16 cellular contexts compared by ENCODE assay signal in genomic region chr17:80857721-80858171, GRCh38.
DNase-seq lines count a peak whose midpoint lies in the region; ATAC-seq, FAIRE-seq and TF ChIP-seq lines count a peak whose summit lies in the region.
"Had no signal": no experiment of that assay in that cellular context is flagged by ENCODE, and none has a peak within 500 bp of the region (broad histone marks: within the 10 kb centered on the region; RNA-seq: fewer than 3 reads in every experiment).

No MANE protein-coding gene starts in this region.

- H3K4me3 Mint-ChIP-seq in activated T-cell treated with anti-CD3 and anti-CD28 coated beads, Interleukin-2, amount 50 U/mL, for 72 hours, result peak overlapping the region; percentile 3 to 36
- H3K4me3 Mint-ChIP-seq in activated CD8-positive, alpha-beta T cell treated with anti-CD3 and anti-CD28 coated beads for 36 hours, result no peak overlapping the region
- H3K4me3 Mint-ChIP-seq: type B pancreatic cell had no signal

- intact Hi-C loops in activated CD8-positive, alpha-beta T cell treated with anti-CD3 and anti-CD28 coated beads for 36 hours (cut with micrococcal nuclease), result loop anchor here (5.0 kb wide), 2 partner anchors 35 to 95 kb away; no protein-coding TSS in a partner anchor
- intact Hi-C loops in endothelial cell of umbilical vein (cut with micrococcal nuclease), result loop anchor here (10.0 kb wide), 1 partner anchor 183 kb away; no protein-coding TSS in a partner anchor

- H2AFZ ChIP-seq in endothelial cell of umbilical vein (ENCODE audit: low read depth, low read length), result no peak overlapping the region

- no peak for DNase-seq in activated T-cell treated with anti-CD3 and anti-CD28 coated beads, Interleukin-2, amount 50 U/mL, for 72 hours
- no peak for DNase-seq in activated T-cell treated with anti-CD3 and anti-CD28 coated beads for 4 hours
- DNase-seq in activated CD8-positive, alpha-beta T cell treated with anti-CD3 and anti-CD28 coated beads for 36 hours, result no peak
- no peak for DNase-seq in endothelial cell of umbilical vein (ENCODE audit: low read depth, low spot score)
- no peak for DNase-seq in HEK293T (ENCODE audit: extremely low spot score)
- DNase-seq in KG1 (lab: John Stamatoyannopoulos, UW), result no peak
- DNase-seq: COR-L47; Kasumi-1; naive thymus-derived CD4-positive, alpha-beta T cell; NCI-H446 treated with DMSO at 0.1 percent for 48 hours had no signal

- CTCF ChIA-PET in activated CD8-positive, alpha-beta T cell treated with anti-CD3 and anti-CD28 coated beads for 36 hours (lab: Charles Lee), result interaction anchor here (1.1 to 1.6 kb wide), 3 partner anchors 8 to 24 kb away, joined by 3 to 5 read pairs (median 3); no protein-coding TSS in a partner anchor
- CTCF ChIA-PET in endothelial cell of umbilical vein (lab: Charles Lee) (interaction anchor here (0.8 to 1.6 kb wide), 2 partner anchors 31 to 42 kb away, joined by 3 to 5 read pairs; no protein-coding TSS in a partner anchor), HEK293T (lab: Yijun Ruan, JAX) (interaction anchor here (0.5 kb wide), 1 partner anchor 46 kb away, joined by 4 read pairs; no protein-coding TSS in a partner anchor)

- H3K4me2 ChIP-seq in endothelial cell of umbilical vein (ENCODE audit: insufficient read depth, low read length), result no peak overlapping the region

- H3K27me3 Mint-ChIP-seq in activated T-cell treated with anti-CD3 and anti-CD28 coated beads, Interleukin-2, amount 50 U/mL, for 72 hours (ENCODE audit: low read depth), result no peaks in the 10 kb centered on the region
- H3K27me3 Mint-ChIP-seq in activated CD8-positive, alpha-beta T cell treated with anti-CD3 and anti-CD28 coated beads for 36 hours, result no peaks in the 10 kb centered on the region
- H3K27me3 Mint-ChIP-seq: naive thymus-derived CD4-positive, alpha-beta T cell; type B pancreatic cell had no signal

- H3K9me3 ChIP-seq in endothelial cell of umbilical vein (replicated peaks; ENCODE audit: control insufficient read depth, insufficient read depth, low read length), result no peaks in the 10 kb centered on the region
- H3K9me3 ChIP-seq in skeletal muscle tissue (ENCODE audit: control insufficient read depth in 3 of 3, low read length in 3 of 3), result no peaks in the 10 kb centered on the region
- H3K9me3 ChIP-seq: ascending aorta, left lung had no signal

- TF ChIP-seq CTCF in activated CD8-positive, alpha-beta T cell treated with anti-CD3 and anti-CD28 coated beads for 36 hours (IDR thresholded peaks at IDR 0.05), result no peak
- no peak for TF ChIP-seq CTCF in endothelial cell of umbilical vein (IDR thresholded peaks at IDR 0.05; ENCODE audit: extremely low read depth in 1 of 2, insufficient read depth in 1 of 2, low read depth in 1 of 2, low read length in 2 of 2)

- no peaks in the 10 kb centered on the region for H4K20me1 ChIP-seq in endothelial cell of umbilical vein (replicated peaks; ENCODE audit: control insufficient read depth, extremely low read depth, insufficient read depth, low read length)

- FAIRE-seq in endothelial cell of umbilical vein (lab: Jason Lieb, UNC), result no peak
- FAIRE-seq: G401.6 had no signal

- H3K9ac ChIP-seq in endothelial cell of umbilical vein (replicated peaks; ENCODE audit: extremely low read depth, insufficient read depth, low read length) (no peak overlapping the region), skeletal muscle tissue (ENCODE audit: low read depth in 1 of 3, low read length in 3 of 3) (no peak overlapping the region)

- peak overlapping the region; percentile 99 for H3K27ac Mint-ChIP-seq in activated T-cell treated with anti-CD3 and anti-CD28 coated beads, Interleukin-2, amount 50 U/mL, for 72 hours
- peak overlapping the region; percentile 98 for H3K27ac Mint-ChIP-seq in activated CD8-positive, alpha-beta T cell treated with anti-CD3 and anti-CD28 coated beads for 36 hours

- no peaks in the 10 kb centered on the region for H3K9me3 Mint-ChIP-seq in activated T-cell treated with anti-CD3 and anti-CD28 coated beads, Interleukin-2, amount 50 U/mL, for 72 hours
- H3K9me3 Mint-ChIP-seq in activated CD8-positive, alpha-beta T cell treated with anti-CD3 and anti-CD28 coated beads for 36 hours, result no peaks in the 10 kb centered on the region
- H3K9me3 Mint-ChIP-seq: type B pancreatic cell had no signal

- H3K36me3 Mint-ChIP-seq in activated T-cell treated with anti-CD3 and anti-CD28 coated beads, Interleukin-2, amount 50 U/mL, for 72 hours (ENCODE audit: insufficient read depth in 2 of 2), result peaks cover 6 to 28% of the 10 kb centered on the region in 2 donors
- H3K36me3 Mint-ChIP-seq in activated CD8-positive, alpha-beta T cell treated with anti-CD3 and anti-CD28 coated beads for 36 hours (ENCODE audit: low read depth), result peaks cover 54% of the 10 kb centered on the region

- H3K27ac ChIP-seq in endothelial cell of umbilical vein (ENCODE audit: insufficient read depth, low read depth, low read length) (peak overlapping the region; percentile 97), skeletal muscle tissue (ENCODE audit: low read depth, low read length) (peak overlapping the region; percentile 92)

- peaks cover 89% of the 10 kb centered on the region for H3K4me1 Mint-ChIP-seq in activated T-cell treated with anti-CD3 and anti-CD28 coated beads, Interleukin-2, amount 50 U/mL, for 72 hours (ENCODE audit: low read depth)
- H3K4me1 Mint-ChIP-seq in activated CD8-positive, alpha-beta T cell treated with anti-CD3 and anti-CD28 coated beads for 36 hours (ENCODE audit: low read depth), result peaks cover 75% of the 10 kb centered on the region

- H3K36me3 ChIP-seq in endothelial cell of umbilical vein (ENCODE audit: control insufficient read depth in 2 of 2, extremely low read depth in 1 of 2, insufficient read depth in 2 of 2, low read length in 2 of 2) (no peaks in the 10 kb centered on the region), skeletal muscle tissue (ENCODE audit: control insufficient read depth in 3 of 3, insufficient read depth in 3 of 3, low read length in 3 of 3) (peaks cover 0 to 12% (median 7%) of the 10 kb centered on the region in 3 donors)

- no peaks in the 10 kb centered on the region for H3K27me3 ChIP-seq in endothelial cell of umbilical vein (ENCODE audit: control insufficient read depth in 2 of 2, insufficient read depth in 2 of 2, low read length in 2 of 2)
- H3K27me3 ChIP-seq in skeletal muscle tissue (ENCODE audit: control insufficient read depth in 3 of 3, insufficient read depth in 3 of 3, low read length in 3 of 3), result no peaks in the 10 kb centered on the region
- H3K27me3 ChIP-seq: ascending aorta, left lung had no signal

- H3K4me1 ChIP-seq in endothelial cell of umbilical vein (ENCODE audit: control insufficient read depth, extremely low read depth, insufficient read depth, low read length), result peaks cover 25% of the 10 kb centered on the region
- peaks cover 23 to 58% (median 43%) of the 10 kb centered on the region in 3 donors for H3K4me1 ChIP-seq in skeletal muscle tissue (ENCODE audit: control insufficient read depth in 3 of 3, insufficient read depth in 3 of 3, low read length in 3 of 3)

- no peak overlapping the region for H3K4me3 ChIP-seq in endothelial cell of umbilical vein (replicated peaks in 1 of 3; ENCODE audit: insufficient read depth in 1 of 3, low read depth in 1 of 3, low read length in 3 of 3)
- no peak overlapping the region for H3K4me3 ChIP-seq in skeletal muscle tissue (ENCODE audit: low read length in 3 of 3)
- H3K4me3 ChIP-seq: ascending aorta, left lung had no signal

- no peaks in the 10 kb centered on the region for H3K9me1 ChIP-seq in endothelial cell of umbilical vein (replicated peaks; ENCODE audit: control insufficient read depth, extremely low read depth, insufficient read depth, low read length)

- dilution Hi-C loops in endothelial cell of umbilical vein (cut with MboI; ENCODE audit: extremely low pct_ligation_motif_present, low sequenced_read_pairs), result no loop called here

- no peak for ATAC-seq in activated T-cell treated with anti-CD3 and anti-CD28 coated beads, Interleukin-2, amount 50 U/mL, for 72 hours (replicated peaks in 1 of 2)
- ATAC-seq in activated CD8-positive, alpha-beta T cell treated with anti-CD3 and anti-CD28 coated beads for 36 hours, result no peak
- no peak for ATAC-seq in GM18519 (IDR thresholded peaks at IDR 0.05; ENCODE audit: low FRiP score, unreplicated experiment)
- ATAC-seq: left lung; naive thymus-derived CD4-positive, alpha-beta T cell had no signal

- POLR2A ChIA-PET in activated CD8-positive, alpha-beta T cell treated with anti-CD3 and anti-CD28 coated beads for 36 hours (lab: Charles Lee), result interaction anchor here (0.7 to 4.2 kb wide), 5 partner anchors 8 to 191 kb away, joined by 3 to 19 read pairs (median 6); no protein-coding TSS in a partner anchor
- POLR2A ChIA-PET in endothelial cell of umbilical vein (lab: Charles Lee) (no interaction called here), HEK293T (lab: Yijun Ruan, JAX) (no interaction called here)

- H3K79me2 ChIP-seq in endothelial cell of umbilical vein (ENCODE audit: control insufficient read depth, insufficient read depth, low read length), result no peaks in the 10 kb centered on the region

- no TSS peak for BruUV-seq in endothelial cell of umbilical vein (replicated peaks; lab: Mats Ljungman, UMichigan)

- no peak for TF ChIP-seq POLR2A in endothelial cell of umbilical vein (IDR thresholded peaks at IDR 0.05; ENCODE audit: low read depth, low read length)

TF ChIP-seq in endothelial cell of umbilical vein, 7 proteins besides CTCF, POLR2A, EP300 and RAD21 (continues in another document):
- TF ChIP-seq GATA2 (IDR thresholded peaks at IDR 0.05; ENCODE audit: insufficient read depth, insufficient read length, low read depth, low read length) (no peak), MAX (IDR thresholded peaks at IDR 0.05; ENCODE audit: insufficient read depth, insufficient read length) (no peak), POLR2AphosphoS5 (IDR thresholded peaks at IDR 0.05; ENCODE audit: insufficient read depth, low read depth, low read length) (no peak), FOS (IDR thresholded peaks at IDR 0.05; ENCODE audit: borderline replicate concordance, insufficient read depth, low read length) (no peak)

TF ChIP-seq in HEK293T, 16 proteins besides CTCF, POLR2A, EP300 and RAD21 (continues in another document):
- TF ChIP-seq FOXA1 (IDR thresholded peaks at IDR 0.05) (no peak), ZNF384 (IDR thresholded peaks at IDR 0.05) (no peak), NFRKB (IDR thresholded peaks at IDR 0.05) (no peak), ELF4 (IDR thresholded peaks at IDR 0.05) (no peak), PKNOX1 (IDR thresholded peaks at IDR 0.05) (no peak), CTBP1 (IDR thresholded peaks at IDR 0.05; ENCODE audit: borderline replicate concordance) (no peak), FOXM1 (IDR thresholded peaks at IDR 0.05; ENCODE audit: borderline replicate concordance) (no peak)
